In the genomic region with DNA sequence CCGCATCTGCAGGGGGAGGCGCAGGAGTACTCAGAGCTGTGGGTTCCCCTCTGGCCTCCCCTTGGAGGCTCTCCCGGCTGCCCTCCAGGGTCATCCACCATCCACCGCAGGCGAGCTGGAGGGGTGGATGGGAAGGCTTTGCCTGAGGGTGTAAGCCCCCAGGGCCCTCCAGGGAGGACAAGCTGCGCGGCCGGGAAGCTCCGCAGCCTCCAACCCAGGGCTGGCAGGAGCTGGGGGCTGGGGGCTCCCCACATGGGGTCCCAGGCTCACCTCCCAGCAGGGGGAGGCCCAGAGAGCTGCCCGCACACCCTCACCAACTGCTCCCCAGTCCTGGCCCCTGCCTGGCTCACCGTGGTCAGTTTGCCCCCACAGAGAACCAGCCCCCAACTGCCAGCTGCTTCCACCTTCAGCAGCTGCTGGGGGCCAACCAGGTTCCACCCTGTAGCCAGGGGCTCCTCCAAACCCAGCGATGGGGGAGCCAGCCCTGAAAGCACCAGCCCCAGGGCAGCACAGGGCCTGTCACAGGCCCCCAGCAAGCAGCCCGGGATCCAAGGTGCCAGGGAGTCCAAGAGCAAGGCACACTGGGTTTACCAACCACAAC, we compare ENCODE assay signal across 13 cellular contexts. TPM values are rescaled to one million over a fixed set of nuclear protein-coding genes. Genes with fewer than 3 reads are reported as not detected.
A peak's percentile ranks its signal among the peaks of the same experiment; 100 is the strongest.
DNase-seq lines count a peak whose midpoint lies in the region; ATAC-seq and TF ChIP-seq lines count a peak whose summit lies in the region.
"Had no signal": no experiment of that assay in that cellular context is flagged by ENCODE, and none has a peak within 500 bp of the region (broad histone marks: within the 10 kb centered on the region; RNA-seq: fewer than 3 reads in every experiment).

No MANE protein-coding gene starts in this region.

- no peaks in the 10 kb centered on the region for H3K36me3 ChIP-seq in BLaER1 treated with 17β-estradiol and CSF1 and Interleukin-3, amounts not matched to agents 10 nM and 100 nM
- H3K36me3 ChIP-seq in IMR-90 (ENCODE audit: control insufficient read depth, insufficient read depth, low read length) (no peaks in the 10 kb centered on the region), mesenchymal stem cell (ENCODE audit: control insufficient read depth in 1 of 2, insufficient read depth in 2 of 2, low read depth in 1 of 2, low read length in 2 of 2) (no peaks in the 10 kb centered on the region)

- no peaks in the 10 kb centered on the region for H3K9me3 ChIP-seq in BLaER1 treated with 17β-estradiol and CSF1 and Interleukin-3, amounts not matched to agents 10 nM and 100 nM (replicated peaks in 1 of 11)
- H3K9me3 ChIP-seq in IMR-90 (ENCODE audit: control insufficient read depth, insufficient read depth, low read length) (no peaks in the 10 kb centered on the region), mesenchymal stem cell (ENCODE audit: control insufficient read depth, low read length) (no peaks in the 10 kb centered on the region)
- H3K9me3 ChIP-seq: A549 had no signal

- in situ Hi-C loops in IMR-90 (cut with MboI; ENCODE audit: low sequenced_read_pairs), result no loop called here

- CTCF ChIA-PET in IMR-90 (lab: Yijun Ruan, JAX), result no interaction called here

- no peak overlapping the region for H3K23ac ChIP-seq in IMR-90 (ENCODE audit: low read depth, low read length)
- H3K23ac ChIP-seq in mesenchymal stem cell (ENCODE audit: low read length in 2 of 2), result no peak overlapping the region

- H4K20me1 ChIP-seq in BLaER1 treated with 17β-estradiol and CSF1 and Interleukin-3, amounts not matched to agents 10 nM and 100 nM, result peaks cover 0 to 40% (median 8%) of the 10 kb centered on the region in 11 experiments; a peak in 9 of 22 replicates
- H4K20me1 ChIP-seq in IMR-90 (ENCODE audit: insufficient read depth, low read length), result no peaks in the 10 kb centered on the region

- ATAC-seq in IMR-90 (ENCODE audit: low read depth) (no peak), Right ventricle myocardium superior (ENCODE audit: poor library complexity) (no peak)

- H3K9ac ChIP-seq in BLaER1 treated with 17β-estradiol and CSF1 and Interleukin-3, amounts not matched to agents 10 nM and 100 nM, result peak overlapping the region in 5 of 11 experiments; percentile 6 to 44 (median 37); a peak in 5 of 22 replicates
- H3K9ac ChIP-seq in IMR-90 (ENCODE audit: low read depth, low read length) (no peak overlapping the region), mesenchymal stem cell (ENCODE audit: low read length) (no peak overlapping the region)

- peak overlapping the region in 8 of 11 experiments; percentile 39 to 92 (median 60); a peak in 13 of 22 replicates for H3K4me2 ChIP-seq in BLaER1 treated with 17β-estradiol and CSF1 and Interleukin-3, amounts not matched to agents 10 nM and 100 nM
- H3K4me2 ChIP-seq in IMR-90 (ENCODE audit: low read depth, low read length) (no peak overlapping the region), mesenchymal stem cell (ENCODE audit: low read length, poor library complexity, severe bottlenecking) (no peak overlapping the region)
- H3K4me2 ChIP-seq: A549, GM23338 had no signal

- H3K27ac ChIP-seq in BLaER1 treated with 17β-estradiol and CSF1 and Interleukin-3, amounts not matched to agents 10 nM and 100 nM, result no peak overlapping the region
- H3K27ac ChIP-seq in IMR-90 (ENCODE audit: insufficient read depth, low read length), result no peak overlapping the region
- no peak overlapping the region for H3K27ac ChIP-seq in mesenchymal stem cell (ENCODE audit: low read length, poor library complexity, severe bottlenecking)
- H3K27ac ChIP-seq: A549 had no signal

- H4K5ac ChIP-seq in IMR-90 (ENCODE audit: low read depth, low read length), result no peak overlapping the region

- H3K56ac ChIP-seq in IMR-90 (ENCODE audit: extremely low read depth, insufficient read depth, low read length), result no peak overlapping the region

- no peak overlapping the region for H3K4me3 ChIP-seq in BLaER1 treated with 17β-estradiol and CSF1 and Interleukin-3, amounts not matched to agents 10 nM and 100 nM
- H3K4me3 ChIP-seq in IMR-90 (ENCODE audit: insufficient read depth, low read depth, low read length), result no peak overlapping the region
- no peak overlapping the region for H3K4me3 ChIP-seq in mesenchymal stem cell (ENCODE audit: insufficient read depth in 1 of 2, low read depth in 1 of 2, low read length in 2 of 2)
- H3K4me3 ChIP-seq: A549, GM23338 had no signal

- H2AK5ac ChIP-seq in IMR-90 (ENCODE audit: low read depth, low read length) (no peak overlapping the region), mesenchymal stem cell (ENCODE audit: low read length, severe bottlenecking) (no peak overlapping the region)

- H4K8ac ChIP-seq in IMR-90 (ENCODE audit: low read depth in 2 of 2, low read length in 2 of 2), result no peak overlapping the region
- H4K8ac ChIP-seq in mesenchymal stem cell (ENCODE audit: low read length), result no peak overlapping the region

- no peak for TF ChIP-seq CTCF in IMR-90 (conservative IDR thresholded peaks at IDR 0.05; ENCODE audit: low read depth, low read length)

- POLR2A ChIA-PET in IMR-90 (lab: Charles Lee; ENCODE audit: unreplicated experiment), result no interaction called here

- no peak overlapping the region for H4K91ac ChIP-seq in IMR-90 (ENCODE audit: insufficient read depth, low read depth, low read length)
- peak overlapping the region; percentile 27 for H4K91ac ChIP-seq in mesenchymal stem cell (ENCODE audit: low read length)

- H2AFZ ChIP-seq in IMR-90 (replicated peaks; ENCODE audit: low read length, poor library complexity), result no peak overlapping the region
- H2AFZ ChIP-seq in mesenchymal stem cell (ENCODE audit: low read depth, low read length), result no peak overlapping the region
- H2AFZ ChIP-seq: GM23338 had no signal

- H3K18ac ChIP-seq in IMR-90 (ENCODE audit: low read depth, low read length), result no peak overlapping the region
- H3K18ac ChIP-seq in mesenchymal stem cell (ENCODE audit: low read depth in 1 of 2, low read length in 2 of 2), result no peak overlapping the region

- dilution Hi-C loops in IMR-90 (cut with HindIII; ENCODE audit: low sequenced_read_pairs, unreplicated experiment), result no loop called here

- H3K4me1 ChIP-seq in BLaER1 treated with 17β-estradiol and CSF1 and Interleukin-3, amounts not matched to agents 10 nM and 100 nM, result peaks cover 20 to 49% (median 41%) of the 10 kb centered on the region in 10 experiments
- H3K4me1 ChIP-seq in IMR-90 (ENCODE audit: control insufficient read depth, insufficient read depth, low read length) (peaks cover 8% of the 10 kb centered on the region), mesenchymal stem cell (ENCODE audit: control insufficient read depth, insufficient read depth, low read depth, low read length) (peaks cover 16% of the 10 kb centered on the region)
- H3K4me1 ChIP-seq: A549 had no signal

- peaks cover 0 to 37% (median 15%) of the 10 kb centered on the region in 11 experiments; a peak in 14 of 22 replicates for H3K27me3 ChIP-seq in BLaER1 treated with 17β-estradiol and CSF1 and Interleukin-3, amounts not matched to agents 10 nM and 100 nM
- H3K27me3 ChIP-seq in IMR-90 (ENCODE audit: control insufficient read depth, insufficient read depth, low read length), result no peaks in the 10 kb centered on the region
- H3K27me3 ChIP-seq in mesenchymal stem cell (ENCODE audit: control insufficient read depth in 1 of 2, insufficient read depth in 1 of 2, low read length in 2 of 2), result peaks cover 12 to 48% of the 10 kb centered on the region in 2 experiments

- H3K14ac ChIP-seq in IMR-90 (replicated peaks; ENCODE audit: low read depth, low read length), result no peak overlapping the region
- peak overlapping the region in 1 of 2 experiments; percentile 26 for H3K14ac ChIP-seq in mesenchymal stem cell (ENCODE audit: low read length in 2 of 2)

- peak overlapping the region; percentile 8 for H2AK9ac ChIP-seq in IMR-90 (replicated peaks; ENCODE audit: low read depth, low read length, poor library complexity)

- intact Hi-C loops in IMR-90 (cut with micrococcal nuclease), result no loop called here
- intact Hi-C loops in Right ventricle myocardium superior (cut with DNase I), result no loop called here

- H3K4ac ChIP-seq in IMR-90 (ENCODE audit: low read depth, low read length) (no peak overlapping the region), mesenchymal stem cell (ENCODE audit: low read depth in 1 of 2, low read length in 2 of 2) (no peak overlapping the region)

- no peak overlapping the region for H2BK12ac ChIP-seq in mesenchymal stem cell (ENCODE audit: low read length in 2 of 2)

- BruUV-seq in IMR-90 (replicated peaks; lab: Mats Ljungman, UMichigan), result no TSS peak

- H2BK15ac ChIP-seq in IMR-90 (ENCODE audit: low read depth, low read length), result no peak overlapping the region
- H2BK15ac ChIP-seq in mesenchymal stem cell (ENCODE audit: low read depth, poor library complexity, severe bottlenecking), result no peak overlapping the region

- no peak overlapping the region for H2BK5ac ChIP-seq in IMR-90 (ENCODE audit: low read depth, low read length, poor library complexity, severe bottlenecking)
- H2BK5ac ChIP-seq in mesenchymal stem cell (ENCODE audit: low read depth, low read length, poor library complexity, severe bottlenecking), result no peak overlapping the region

- H3K9me1 ChIP-seq in IMR-90 (ENCODE audit: insufficient read depth, low read length), result peaks cover 7% of the 10 kb centered on the region; the same call in 1 of the 2 replicates

- no peak for TF ChIP-seq POLR2A in IMR-90 (IDR thresholded peaks at IDR 0.05; ENCODE audit: low read depth, low read length)

- no peak for TF ChIP-seq RAD21 in IMR-90 (IDR thresholded peaks at IDR 0.05; ENCODE audit: low read length)

- DNase-seq in IMR-90 (no peak), mesenchymal stem cell (no peak), Right ventricle myocardium superior (no peak), SK-N-DZ (ENCODE audit: low spot score) (no peak), NCI-H510A treated with DMSO at 0.1 percent for 48 hours (lab: John Stamatoyannopoulos, UW) (no peak)
- DNase-seq: CD4-positive, CD25-positive, alpha-beta regulatory T cell; DMS 273 treated with DMSO at 0.1 percent for 48 hours; DMS79 treated with DMSO at 0.1 percent for 48 hours; EL; H9 had no signal

- no peak overlapping the region for H2BK20ac ChIP-seq in IMR-90 (ENCODE audit: low read depth, low read length)

- H2BK120ac ChIP-seq in IMR-90 (ENCODE audit: low read depth, low read length), result no peak overlapping the region
- no peak overlapping the region for H2BK120ac ChIP-seq in mesenchymal stem cell (ENCODE audit: low read depth, low read length)

- 100% methylated on average over 1 of the region's 13 CpGs; no CpG with 5 or more reads in 1 of the 2 experiments for WGBS in IMR-90 (ENCODE audit: extremely low coverage in 2 of 2, insufficient read length in 1 of 2), 2 experiments
- WGBS in mesenchymal stem cell, result 88% methylated on average over 9 of the region's 13 CpGs

- H3K79me1 ChIP-seq in IMR-90 (ENCODE audit: low read depth in 1 of 2, low read length in 2 of 2) (no peaks in the 10 kb centered on the region), mesenchymal stem cell (replicated peaks; ENCODE audit: low read length, poor library complexity, severe bottlenecking) (no peaks in the 10 kb centered on the region)

RNA-seq across cellular contexts. Expression of gene CHMP6, which starts 19.8 kb away (rescaled TPM):
- total RNA-seq in IMR-90 (2012; rRNA removed) (5.0 and 7.2 TPM in 2 replicates), Right ventricle myocardium superior (13.6 TPM)
- polyA plus RNA-seq in IMR-90 (2012; rRNA removed), result 40.3 and 44.2 TPM in 2 replicates
- 36.0 and 41.8 TPM in 2 replicates for polyA plus RNA-seq in IMR-90 (2012; cell fraction: cytosol; rRNA removed)
- polyA plus RNA-seq in IMR-90 (2012; cell fraction: nucleus; rRNA removed; ENCODE audit: low replicate concordance), result 18.8 and 27.5 TPM in 2 replicates
- 12.7 TPM for polyA plus RNA-seq in mesenchymal stem cell (2013, experiment 1 of 2)
- polyA plus RNA-seq in mesenchymal stem cell (2013, experiment 2 of 2), result 12.0 TPM
- 18.4 and 18.6 TPM in 2 replicates for polyA plus RNA-seq in SK-N-DZ (2014; cell fraction: cytosol; rRNA removed)
- 13.8 and 17.7 TPM in 2 replicates for polyA plus RNA-seq in SK-N-DZ (2014; cell fraction: nucleus; rRNA removed)

Comparison
In these comparisons a context has a peak if more than half of its experiments do, and no peak if none do; other contexts are left out.
1. H3K4me2 ChIP-seq: peak in BLaER1 treated with 17β-estradiol and CSF1 and Interleukin-3, amounts not matched to agents 10 nM and 100 nM (8 of 11); none in IMR-90 (single experiment) and mesenchymal stem cell (single experiment).